Comparison of ENCODE assay signal across 1 cellular context in genomic region chr18:79558196-79559120, GRCh38.
TF ChIP-seq lines count a peak whose summit lies in the region.

No MANE protein-coding gene starts in this region.

TF ChIP-seq in H1, 55 proteins besides CTCF, POLR2A, EP300 and RAD21 (continued from another document):
- no peak for TF ChIP-seq HDAC2 (IDR thresholded peaks at IDR 0.05; ENCODE audit: borderline replicate concordance in 1 of 2, low read depth in 2 of 2, low read length in 2 of 2)
- no peak for TF ChIP-seq CHD2 (IDR thresholded peaks at IDR 0.05; ENCODE audit: low read length)
- no peak for TF ChIP-seq CTBP2 (IDR thresholded peaks at IDR 0.05; ENCODE audit: borderline replicate concordance, insufficient read depth, insufficient read length, low read length)
- no peak for TF ChIP-seq MAX (IDR thresholded peaks at IDR 0.05)
- no peak for TF ChIP-seq YY1 (IDR thresholded peaks at IDR 0.05; ENCODE audit: low read depth, low read length)
- TF ChIP-seq CEBPB (IDR thresholded peaks at IDR 0.05; ENCODE audit: low read depth, low read length) = no peak
- no peak for TF ChIP-seq JUND (IDR thresholded peaks at IDR 0.05; ENCODE audit: low read length)
- TF ChIP-seq SIN3A (conservative IDR thresholded peaks at IDR 0.05 in 1 of 2, IDR thresholded peaks at IDR 0.05 in 1 of 2; ENCODE audit: low read depth in 1 of 2, low read length in 2 of 2) = no peak
- TF ChIP-seq CBX8 (IDR thresholded peaks at IDR 0.05; ENCODE audit: borderline replicate concordance, low read depth, low read length) = no peak
